ENCODE assay signal across 5 cellular contexts in the genomic region with DNA sequence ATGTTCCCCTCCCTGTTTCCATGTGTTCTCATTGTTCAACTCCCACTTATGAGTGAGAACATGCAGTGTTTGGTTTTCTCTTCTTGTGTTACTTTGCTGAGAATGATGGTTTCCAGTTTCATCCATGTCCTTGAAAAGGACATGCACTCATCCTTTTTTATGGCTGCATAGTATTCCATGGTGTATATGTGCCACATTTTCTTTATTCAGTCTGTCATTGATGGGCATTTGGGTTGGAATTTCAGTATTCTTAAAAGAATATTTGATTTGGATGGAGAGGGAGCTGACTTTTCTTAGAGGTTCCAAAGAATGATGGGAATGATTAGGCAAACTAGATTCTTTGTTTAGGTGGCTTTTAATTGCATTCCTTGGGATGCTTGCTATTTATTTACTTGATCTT. TPM values are rescaled to one million over a fixed set of nuclear protein-coding genes. Genes with fewer than 3 reads are reported as not detected.
DNase-seq lines count a peak whose midpoint lies in the region; ATAC-seq, FAIRE-seq and TF ChIP-seq lines count a peak whose summit lies in the region.
"Not testable (repeated sequence)": the region's sequence is repeated elsewhere in the genome, so short reads cannot be mapped to it uniquely, and the experiment has no call there.

No MANE protein-coding gene starts in this region.

- not testable (repeated sequence) for H3K27me3 Mint-ChIP-seq in nephron progenitor cell (ENCODE audit: low read depth, poor library complexity); neural crest cell (ENCODE audit: low read depth); progenitor cell of endocrine pancreas

- not testable (repeated sequence) for TF ChIP-seq RAD21 in K562 (CRISPR knock-in tag; conservative IDR thresholded peaks at IDR 0.05 in 1 of 2, IDR thresholded peaks at IDR 0.05 in 1 of 2)

- peaks cover 89% of the 10 kb centered on the region for H3K79me2 ChIP-seq in K562 (ENCODE audit: control insufficient read depth, insufficient read depth, low read length)

- in situ Hi-C loops in K562 (cut with MboI), result not testable (repeated sequence)

- H3K4me3 Mint-ChIP-seq in nephron progenitor cell; neural crest cell; progenitor cell of endocrine pancreas (ENCODE audit: low read depth): not testable (repeated sequence)

- H3K27ac Mint-ChIP-seq in nephron progenitor cell (peak overlapping the region; percentile 73), neural crest cell (ENCODE audit: unreplicated experiment) (peak overlapping the region; percentile 29), progenitor cell of endocrine pancreas (peak overlapping the region; percentile 60)

- not testable (repeated sequence) for DNase-seq in K562 (ENCODE audit: extremely low read depth in 1 of 4, low spot score in 3 of 4); nephron progenitor cell; neural crest cell (ENCODE audit: low read depth, low spot score); progenitor cell of endocrine pancreas (ENCODE audit: low spot score, unreplicated experiment)

- not testable (repeated sequence) for H4K20me1 ChIP-seq in K562 (replicated peaks; ENCODE audit: control insufficient read depth, insufficient read depth, low read length)

- intact Hi-C loops in K562 (cut with micrococcal nuclease), result not testable (repeated sequence)

- not testable (repeated sequence) for TF ChIP-seq CTCF in HEK293 (tag by site-specific recombination; IDR thresholded peaks at IDR 0.05); K562 (IDR thresholded peaks at IDR 0.05 in 2 of 3, conservative IDR thresholded peaks at IDR 0.05 in 1 of 3; ENCODE audit: insufficient read depth in 2 of 3, low read depth in 1 of 3, low read length in 3 of 3); nephron progenitor cell (IDR thresholded peaks at IDR 0.05); neural crest cell (conservative IDR thresholded peaks at IDR 0.05); progenitor cell of endocrine pancreas (IDR thresholded peaks at IDR 0.05; ENCODE audit: unreplicated experiment)

- TF ChIP-seq POLR2A in K562 (conservative IDR thresholded peaks at IDR 0.05), result not testable (repeated sequence)

- FAIRE-seq in K562 (lab: Jason Lieb, UNC), result not testable (repeated sequence)

- not testable (repeated sequence) for H3K4me2 ChIP-seq in K562 (ENCODE audit: insufficient read depth, low read length)

- H3K4me1 ChIP-seq in HEK293 (ENCODE audit: control insufficient read depth, insufficient read depth, low read length); K562 (replicated peaks in 1 of 2; ENCODE audit: control insufficient read depth in 2 of 2, insufficient read depth in 2 of 2, low read length in 2 of 2): not testable (repeated sequence)

- H3K36me3 Mint-ChIP-seq in nephron progenitor cell (ENCODE audit: low read depth) (peaks cover 49% of the 10 kb centered on the region), neural crest cell (ENCODE audit: low read depth) (peaks cover 14% of the 10 kb centered on the region), progenitor cell of endocrine pancreas (ENCODE audit: insufficient read depth) (peaks cover 17% of the 10 kb centered on the region)

- H3K36me3 ChIP-seq in HEK293 (ENCODE audit: control insufficient read depth in 2 of 2, insufficient read depth in 1 of 2, low read length in 2 of 2) (peaks cover 0 to 11% of the 10 kb centered on the region in 2 experiments; a peak in 1 of 3 replicates), K562 (ENCODE audit: control insufficient read depth, insufficient read depth, low read length) (peaks cover 35% of the 10 kb centered on the region; the same call in 2 of the 3 replicates)

- H3K9me1 ChIP-seq in K562 (ENCODE audit: control insufficient read depth, insufficient read depth, low read length), result not testable (repeated sequence)

- not testable (repeated sequence) for BruUV-seq in K562 (replicated peaks; lab: Mats Ljungman, UMichigan)

- not testable (repeated sequence) for H3K9me3 Mint-ChIP-seq in nephron progenitor cell, neural crest cell
- peaks cover 10% of the 10 kb centered on the region for H3K9me3 Mint-ChIP-seq in progenitor cell of endocrine pancreas (ENCODE audit: low read depth)

- not testable (repeated sequence) for TF ChIP-seq EP300 in K562 (IDR thresholded peaks at IDR 0.05; ENCODE audit: low read length)

- CTCF ChIA-PET in HEK293 (lab: Yijun Ruan, JAX), result interaction anchor here (0.7 kb wide), 1 partner anchor 10 kb away, joined by 3 read pairs; no protein-coding TSS in a partner anchor
- CTCF ChIA-PET in K562 (lab: Yijun Ruan, JAX; ENCODE audit: low intra/inter-chr PET ratio), result not testable (repeated sequence)

- not testable (repeated sequence) for H3K4me3 ChIP-seq in HEK293 (ENCODE audit: low read depth, low read length); K562

- not testable (repeated sequence) for H3K9ac ChIP-seq in K562 (ENCODE audit: insufficient read depth in 1 of 2, low read depth in 2 of 2, low read length in 2 of 2)

- H2AFZ ChIP-seq in K562 (ENCODE audit: low read depth, low read length), result not testable (repeated sequence)

- not testable (repeated sequence) for H3K27me3 ChIP-seq in K562 (ENCODE audit: control insufficient read depth in 2 of 2, insufficient read depth in 2 of 2, low read length in 2 of 2)

- not testable (repeated sequence) for H3K4me1 Mint-ChIP-seq in nephron progenitor cell; neural crest cell; progenitor cell of endocrine pancreas (ENCODE audit: low read depth)

- POLR2A ChIA-PET in HEK293 (lab: Yijun Ruan, JAX); K562 (lab: Yijun Ruan, JAX): not testable (repeated sequence)

- H3K9me3 ChIP-seq in HEK293 (ENCODE audit: control insufficient read depth, insufficient read depth, low read depth, low read length); K562 (replicated peaks; ENCODE audit: control insufficient read depth, insufficient read depth, low read depth, low read length): not testable (repeated sequence)

- H3K27ac ChIP-seq in HEK293 (ENCODE audit: extremely low read depth, low read depth, low read length); K562 (ENCODE audit: extremely low read depth, low read depth, low read length): not testable (repeated sequence)

- not testable (repeated sequence) for ATAC-seq in K562

TF ChIP-seq in HEK293, 187 proteins besides CTCF, POLR2A, EP300 and RAD21:
- TF ChIP-seq ZNF146 (tag by site-specific recombination; IDR thresholded peaks at IDR 0.05), result peak; percentile 93

TF ChIP-seq in K562, 482 proteins besides CTCF, POLR2A, EP300 and RAD21:
- TF ChIP-seq ZNF146 (CRISPR knock-in tag; IDR thresholded peaks at IDR 0.05; ENCODE audit: unreplicated experiment), result peak; percentile 45
TF ChIP-seq in K562: peak in this region for 1; not testable (repeated sequence) for 481.

RNA-seq across cellular contexts. Expression of a gene that starts 28.7 kb away (rescaled TPM):
- total RNA-seq in K562 (2011; cell fraction: chromatin; rRNA removed; ENCODE audit: low replicate concordance), result 7.1 and 28.5 TPM in 2 replicates
- 4.2 and 6.4 TPM in 2 replicates for total RNA-seq in K562 (2011; cell fraction: nucleolus; rRNA removed)
- 8.8 and 15.3 TPM in 2 replicates for total RNA-seq in K562 (2011; cell fraction: nucleoplasm; rRNA removed)
- 40.8 and 43.4 TPM in 2 replicates for total RNA-seq in K562 (2014; rRNA removed)
- total RNA-seq in K562 (2014; rRNA removed; fragmentation: Illumina TruSeq; extraction: Trizol), result 72.9 and 82.8 TPM in 2 replicates
- 66.8 and 72.3 TPM in 2 replicates for total RNA-seq in K562 (2015; rRNA removed; fragmentation: Illumina TruSeq; extraction: Trizol)
- 50.1 and 50.7 TPM in 2 replicates for total RNA-seq in K562 (2021)
- 29.4 and 50.9 TPM in 2 replicates for polyA plus RNA-seq in K562 (2011; rRNA removed)
- 6.9 and 10.6 TPM in 2 replicates for polyA plus RNA-seq in K562 (2011; cell fraction: cytosol; rRNA removed)
- 17.8 and 22.4 TPM in 2 replicates for polyA plus RNA-seq in K562 (2011; cell fraction: nucleus; rRNA removed)
- 31.4 and 44.2 TPM in 2 replicates for polyA plus RNA-seq in K562 (2012)
- 53.0 and 64.7 TPM in 2 replicates for polyA plus RNA-seq in K562 (2014; fragmentation: Illumina TruSeq; extraction: Trizol)
- polyA plus RNA-seq in K562 (2014; fragmentation: Nextera tagmentation; extraction: Ambion mirVana), result 10 to 100 TPM; 28.1 to 29.3 TPM
- polyA plus RNA-seq in K562 (2014; rRNA removed), result 38.6 and 39.5 TPM in 2 replicates
- polyA minus RNA-seq in K562 (2011; rRNA and poly(A)+ RNA removed), result 33.6 and 42.1 TPM in 2 replicates
- polyA minus RNA-seq in K562 (2011; cell fraction: cytosol; rRNA and poly(A)+ RNA removed), result 18.1 and 24.6 TPM in 2 replicates
- polyA minus RNA-seq in K562 (2011; cell fraction: nucleus; rRNA and poly(A)+ RNA removed), result 11.6 and 13.8 TPM in 2 replicates
- total RNA-seq in neural crest cell, result 65.0 and 66.1 TPM in 2 replicates
- 65.2 and 69.7 TPM in 2 replicates for total RNA-seq in progenitor cell of endocrine pancreas
